Comparison of ENCODE assay signal across 8 cellular contexts in genomic region chr17:29585080-29585751, GRCh38. TPM values are rescaled to one million over a fixed set of nuclear protein-coding genes. Genes with fewer than 3 reads are reported as not detected.
A peak's percentile ranks its signal among the peaks of the same experiment; 100 is the strongest.
DNase-seq lines count a peak whose midpoint lies in the region; ATAC-seq and TF ChIP-seq lines count a peak whose summit lies in the region.

No MANE protein-coding gene starts in this region.

- H3T11ph ChIP-seq in H9 (ENCODE audit: low read length), result no peak overlapping the region

- no peak overlapping the region for H2BK12ac ChIP-seq in H9 (ENCODE audit: insufficient read length, low read depth, low read length)

- H2AK5ac ChIP-seq in H9 (ENCODE audit: insufficient read length, low read length), result no peak overlapping the region

- no peak overlapping the region for H3K56ac ChIP-seq in H9 (ENCODE audit: insufficient read length, low read depth, low read length)

- H3K27ac ChIP-seq in H9 (ENCODE audit: insufficient read length, low read depth, low read length) (no peak overlapping the region), cardiac muscle cell (no peak overlapping the region), stomach smooth muscle (ENCODE audit: low read length) (peak overlapping the region; percentile 18)

- no peaks in the 10 kb centered on the region for H3K9me3 ChIP-seq in H9 (ENCODE audit: control insufficient read depth, low read depth, low read length)
- H3K9me3 ChIP-seq in cardiac muscle cell (ENCODE audit: low read depth), result no peaks in the 10 kb centered on the region
- H3K9me3 ChIP-seq in stomach smooth muscle (ENCODE audit: control insufficient read depth in 2 of 2, low read length in 2 of 2), result no peaks in the 10 kb centered on the region

- peaks cover 13 to 30% (median 24%) of the 10 kb centered on the region in 3 experiments; a peak in 6 of 7 replicates for H3K36me3 Mint-ChIP-seq in H9 (ENCODE audit: insufficient read depth in 1 of 3, low read depth in 3 of 3)
- H3K36me3 Mint-ChIP-seq in activated T-cell treated with anti-CD3 and anti-CD28 coated beads, Interleukin-2, amount 50 U/mL, for 24 hours (ENCODE audit: low read depth), result peaks cover 62% of the 10 kb centered on the region

- peaks cover 32 to 48% of the 10 kb centered on the region in 2 experiments for H3K4me1 Mint-ChIP-seq in H9
- peaks cover 66% of the 10 kb centered on the region for H3K4me1 Mint-ChIP-seq in activated T-cell treated with anti-CD3 and anti-CD28 coated beads, Interleukin-2, amount 50 U/mL, for 24 hours (ENCODE audit: low read depth)

- H2BK120ac ChIP-seq in H9 (ENCODE audit: low read depth, low read length, poor library complexity, severe bottlenecking), result no peak overlapping the region

- no peak overlapping the region for H3K4me3 Mint-ChIP-seq in H9
- peak overlapping the region; percentile 51 for H3K4me3 Mint-ChIP-seq in activated T-cell treated with anti-CD3 and anti-CD28 coated beads, Interleukin-2, amount 50 U/mL, for 24 hours

- H3K4me1 ChIP-seq in H9 (ENCODE audit: insufficient read depth, low read length) (peaks cover 15% of the 10 kb centered on the region; the same call in 1 of the 2 replicates), cardiac muscle cell (ENCODE audit: low read depth) (peaks cover 11% of the 10 kb centered on the region), stomach smooth muscle (ENCODE audit: control insufficient read depth, insufficient read depth, low read length) (peaks cover 52% of the 10 kb centered on the region)

- peaks cover 23% of the 10 kb centered on the region; the same call in 1 of the 2 replicates for H3K79me2 ChIP-seq in H9 (ENCODE audit: insufficient read depth, low read length)

- H2BK5ac ChIP-seq in H9 (ENCODE audit: insufficient read length, low read length), result no peak overlapping the region

- no peak overlapping the region for H3K23ac ChIP-seq in H9 (ENCODE audit: insufficient read length, low read depth, low read length)

- no peak overlapping the region for H4K91ac ChIP-seq in H9 (ENCODE audit: insufficient read length, low read depth, low read length)

- no peak overlapping the region for H4K5ac ChIP-seq in H9 (ENCODE audit: insufficient read length, low read depth, low read length)

- H3K27me3 Mint-ChIP-seq in H9 (ENCODE audit: low read depth), result no peaks in the 10 kb centered on the region
- H3K27me3 Mint-ChIP-seq in activated T-cell treated with anti-CD3 and anti-CD28 coated beads, Interleukin-2, amount 50 U/mL, for 24 hours, result no peaks in the 10 kb centered on the region

- H3K18ac ChIP-seq in H9 (ENCODE audit: insufficient read length, low read depth, low read length), result no peak overlapping the region

- no peak overlapping the region for H3K4me3 ChIP-seq in cardiac muscle cell
- H3K4me3 ChIP-seq in stomach smooth muscle (ENCODE audit: low read length in 2 of 2), result peak overlapping the region in 1 of 2 donors; percentile 40

- H3K27ac Mint-ChIP-seq in H9, result peak overlapping the region in 1 of 3 experiments; percentile 76; a peak in 2 of 7 replicates
- H3K27ac Mint-ChIP-seq in activated T-cell treated with anti-CD3 and anti-CD28 coated beads, Interleukin-2, amount 50 U/mL, for 24 hours, result peak overlapping the region; percentile 94

- H3K9ac ChIP-seq in H9 (ENCODE audit: extremely low read depth, insufficient read length, low read length) (no peak overlapping the region), stomach smooth muscle (ENCODE audit: low read length in 2 of 2) (peak overlapping the region; percentile 13 to 34)

- ATAC-seq in GM18517 (IDR thresholded peaks at IDR 0.05; ENCODE audit: unreplicated experiment) (no peak), GM18909 (IDR thresholded peaks at IDR 0.05; ENCODE audit: poor library complexity, unreplicated experiment) (no peak), GM19035 (IDR thresholded peaks at IDR 0.05; ENCODE audit: unreplicated experiment) (no peak)

- H2AFZ ChIP-seq in H9 (ENCODE audit: low read length), result no peak overlapping the region

- no peaks in the 10 kb centered on the region for H3K27me3 ChIP-seq in H9 (ENCODE audit: insufficient read depth, low read length)
- no peaks in the 10 kb centered on the region for H3K27me3 ChIP-seq in cardiac muscle cell
- H3K27me3 ChIP-seq in stomach smooth muscle (ENCODE audit: control insufficient read depth in 1 of 2, insufficient read depth in 2 of 2, low read length in 2 of 2), result no peaks in the 10 kb centered on the region

- H3K36me3 ChIP-seq in cardiac muscle cell (no peaks in the 10 kb centered on the region), stomach smooth muscle (ENCODE audit: control insufficient read depth in 2 of 2, insufficient read depth in 2 of 2, low read length in 2 of 2) (peaks cover 7 to 16% of the 10 kb centered on the region in 2 donors)

- no peak overlapping the region; the same call in 1 of the 2 replicates for H3K14ac ChIP-seq in H9 (ENCODE audit: insufficient read depth, low read length)

- TF ChIP-seq CTCF in H9 (conservative IDR thresholded peaks at IDR 0.05) (peak; percentile 47), cardiac muscle cell (IDR thresholded peaks at IDR 0.05; ENCODE audit: low read depth, low read length) (peak; percentile 38)

- no peak overlapping the region for H2BK20ac ChIP-seq in H9 (ENCODE audit: low read depth, low read length, poor library complexity, severe bottlenecking)

- H4K20me1 ChIP-seq in H9 (ENCODE audit: control insufficient read depth, insufficient read depth, insufficient read length), result no peaks in the 10 kb centered on the region

- no peak overlapping the region for H3K4me2 ChIP-seq in H9 (ENCODE audit: insufficient read depth, insufficient read length, low read length)

- peaks cover 15% of the 10 kb centered on the region for H3K23me2 ChIP-seq in H9 (ENCODE audit: insufficient read length, low read depth, low read length, poor library complexity, severe bottlenecking)

- peaks cover 4% of the 10 kb centered on the region for H3K79me1 ChIP-seq in H9 (ENCODE audit: insufficient read depth, low read depth, low read length, poor library complexity, severe bottlenecking)

- WGBS in H9 (ENCODE audit: extremely low coverage, insufficient read length, low lambda C conversion rate), result no CpG with 5 or more reads among the region's 8 CpGs

- H3K9me3 Mint-ChIP-seq in H9, result no peaks in the 10 kb centered on the region
- no peaks in the 10 kb centered on the region for H3K9me3 Mint-ChIP-seq in activated T-cell treated with anti-CD3 and anti-CD28 coated beads, Interleukin-2, amount 50 U/mL, for 24 hours

- no peak overlapping the region for H2BK15ac ChIP-seq in H9 (ENCODE audit: low read depth, low read length)

- H3K4ac ChIP-seq in H9 (ENCODE audit: low read depth, low read length), result no peak overlapping the region

- H4K8ac ChIP-seq in H9 (replicated peaks; ENCODE audit: insufficient read length, low read depth, low read length), result no peak overlapping the region

- no peak for DNase-seq in H9
- DNase-seq in activated T-cell treated with anti-CD3 and anti-CD28 coated beads, Interleukin-2, amount 50 U/mL, for 24 hours, result no peak
- peak in 1 of 2 donors; percentile 45 for DNase-seq in cardiac muscle cell (ENCODE audit: low read depth in 1 of 2, low spot score in 1 of 2)
- no peak for DNase-seq in NCI-H1105 treated with DMSO at 0.1 percent for 48 hours (lab: John Stamatoyannopoulos, UW)

RNA-seq across cellular contexts. Expression of gene GIT1, which starts 4.2 kb away (rescaled TPM):
- total RNA-seq in H9 (2021) (47.0 and 47.4 TPM in 2 replicates), cardiac muscle cell (35.5 and 52.1 TPM in 2 replicates)
- 37.5 and 50.5 TPM in 2 replicates for polyA plus RNA-seq in cardiac muscle cell

RNA-seq across cellular contexts. Expression of gene ANKRD13B, which starts 7.7 kb away (rescaled TPM):
- total RNA-seq in H9 (2021) (21.6 and 24.2 TPM in 2 replicates), cardiac muscle cell (7.5 and 12.7 TPM in 2 replicates)
- 6.3 and 7.4 TPM in 2 replicates for polyA plus RNA-seq in cardiac muscle cell

RNA-seq across cellular contexts. Expression of gene TP53I13, which starts 16.7 kb away (rescaled TPM):
- total RNA-seq in H9 (2021) (27.1 and 28.1 TPM in 2 replicates), cardiac muscle cell (100 and 105 TPM in 2 replicates)
- 102 and 104 TPM in 2 replicates for polyA plus RNA-seq in cardiac muscle cell

RNA-seq across cellular contexts. Expression of gene ABHD15, which starts 18.4 kb away (rescaled TPM):
- 1.7 and 2.5 TPM in 2 replicates for total RNA-seq in H9 (2021)
- 5.8 and 7.2 TPM in 2 replicates for total RNA-seq in cardiac muscle cell
- polyA plus RNA-seq in cardiac muscle cell, result 4.8 and 5.3 TPM in 2 replicates

RNA-seq across cellular contexts. Expression of gene CORO6, which starts 37.5 kb away (rescaled TPM):
- total RNA-seq in H9 (2021) (2.3 and 2.6 TPM in 2 replicates), cardiac muscle cell (127 and 243 TPM in 2 replicates)
- 163 and 255 TPM in 2 replicates for polyA plus RNA-seq in cardiac muscle cell
